Comparison of ENCODE assay signal across 18 cellular contexts in the genomic region with DNA sequence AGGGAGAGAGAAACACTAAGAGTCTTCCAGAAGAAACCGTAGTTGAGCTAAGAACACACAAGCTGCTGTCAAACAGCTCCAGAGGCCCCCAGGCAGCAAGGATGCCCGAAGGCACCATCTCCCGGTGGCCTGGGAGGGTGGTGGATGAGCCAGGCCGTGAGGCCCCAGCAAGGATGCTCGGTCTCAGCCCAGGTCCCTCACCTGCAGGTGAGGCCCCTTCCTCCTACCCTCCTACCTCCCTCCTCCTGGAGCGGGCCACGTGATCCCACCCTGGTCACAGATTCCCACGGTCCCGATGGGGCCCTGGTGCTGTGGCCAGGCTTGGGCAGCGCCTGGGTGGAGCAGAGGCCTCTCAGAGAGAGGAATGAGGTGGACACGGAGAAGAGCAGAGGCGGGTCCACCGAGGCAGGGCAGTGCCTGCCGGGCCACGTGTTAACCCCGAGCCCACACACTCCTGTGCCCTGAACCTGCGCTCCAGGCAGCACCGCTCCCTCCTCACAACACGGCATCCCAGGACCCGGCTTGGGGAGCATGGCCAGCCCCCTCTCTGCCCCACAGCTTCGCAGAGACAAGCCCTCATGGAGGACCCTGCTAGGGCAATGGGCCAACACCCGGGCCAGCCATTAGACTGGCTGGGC.
DNase-seq lines count a peak whose midpoint lies in the region; ATAC-seq and TF ChIP-seq lines count a peak whose summit lies in the region.
"Had no signal": no experiment of that assay in that cellular context is flagged by ENCODE, and none has a peak within 500 bp of the region (broad histone marks: within the 10 kb centered on the region; RNA-seq: fewer than 3 reads in every experiment).

No MANE protein-coding gene starts in this region.

- H3K9me3 ChIP-seq in neuronal stem cell (replicated peaks in 1 of 2; ENCODE audit: control insufficient read depth in 2 of 2, insufficient read depth in 1 of 2, low read depth in 1 of 2, low read length in 2 of 2), result no peaks in the 10 kb centered on the region
- H3K9me3 ChIP-seq: HAP-1 had no signal

- no CpG with 5 or more reads among the region's 22 CpGs for WGBS in neuronal stem cell (ENCODE audit: extremely low coverage in 2 of 2, insufficient read length in 2 of 2, insufficient replicate concordance in 1 of 2), 2 donors

- H3K36me3 ChIP-seq in neuronal stem cell (replicated peaks in 1 of 2; ENCODE audit: control insufficient read depth in 2 of 2, insufficient read depth in 2 of 2, low read length in 2 of 2), result peaks cover 0 to 48% of the 10 kb centered on the region in 2 donors

- no peak overlapping the region for H4K91ac ChIP-seq in neuronal stem cell (ENCODE audit: low read depth, low read length, poor library complexity)

- DNase-seq in Right ventricle myocardium inferior (ENCODE audit: missing footprints) (peak; percentile 48), left ventricle myocardium superior (no peak), glutamatergic neuron (no peak), neuronal stem cell (ENCODE audit: low spot score) (no peak), nephron progenitor cell (no peak), G401 (ENCODE audit: low spot score) (no peak), HCEC 1CT (no peak)
- DNase-seq: CD8-positive, alpha-beta T cell; COR-L47; DMS153; DMS79 treated with DMSO at 0.1 percent for 48 hours; EL; GDM1; GOT3; HFFc6 had no signal

- peak overlapping the region; percentile 58 for H3K18ac ChIP-seq in neuronal stem cell (ENCODE audit: low read length)

- no peak overlapping the region for H2AFZ ChIP-seq in neuronal stem cell (ENCODE audit: low read length)

- H3K14ac ChIP-seq in neuronal stem cell (ENCODE audit: low read length), result no peak overlapping the region

- H2BK120ac ChIP-seq in neuronal stem cell (ENCODE audit: low read depth, low read length), result no peak overlapping the region

- H3K79me1 ChIP-seq in neuronal stem cell (ENCODE audit: low read depth, low read length), result peaks cover 8% of the 10 kb centered on the region

- ATAC-seq in Right ventricle myocardium inferior (no peak), left ventricle myocardium superior (no peak)
- ATAC-seq: CD8-positive, alpha-beta T cell had no signal

- in situ Hi-C loops in G401 (cut with HindIII; ENCODE audit: low sequenced_read_pairs), result no loop called here

- H3K27me3 Mint-ChIP-seq in glutamatergic neuron (ENCODE audit: unreplicated experiment), result peaks cover 34% of the 10 kb centered on the region
- no peaks in the 10 kb centered on the region for H3K27me3 Mint-ChIP-seq in nephron progenitor cell (ENCODE audit: low read depth, poor library complexity)

- H3K4me3 Mint-ChIP-seq in glutamatergic neuron (ENCODE audit: unreplicated experiment), result no peak overlapping the region
- H3K4me3 Mint-ChIP-seq in nephron progenitor cell, result no peak overlapping the region
- H3K4me3 Mint-ChIP-seq: CD14-positive monocyte; CD8-positive, alpha-beta T cell; HFFc6 had no signal

- peaks cover 39% of the 10 kb centered on the region for H3K9me3 Mint-ChIP-seq in glutamatergic neuron (ENCODE audit: unreplicated experiment)
- H3K9me3 Mint-ChIP-seq in nephron progenitor cell, result no peaks in the 10 kb centered on the region
- H3K9me3 Mint-ChIP-seq: CD8-positive, alpha-beta T cell; HFFc6 had no signal

- peak overlapping the region; percentile 56 for H4K8ac ChIP-seq in neuronal stem cell (ENCODE audit: low read depth, low read length)

- TF ChIP-seq CTCF in glutamatergic neuron (IDR thresholded peaks at IDR 0.05; ENCODE audit: partially characterized antibody, unreplicated experiment) (no peak), nephron progenitor cell (IDR thresholded peaks at IDR 0.05) (no peak)

- no peak overlapping the region for H3K4ac ChIP-seq in neuronal stem cell (ENCODE audit: low read length)

- peaks cover 0 to 21% of the 10 kb centered on the region in 2 donors for H3K4me1 ChIP-seq in neuronal stem cell (ENCODE audit: control insufficient read depth in 2 of 2, insufficient read depth in 1 of 2, low read depth in 1 of 2, low read length in 2 of 2)

- H3K4me2 ChIP-seq in neuronal stem cell (ENCODE audit: insufficient read depth, low read length, poor library complexity, severe bottlenecking), result no peak overlapping the region

- H2AK5ac ChIP-seq in neuronal stem cell (ENCODE audit: low read depth, low read length), result peak overlapping the region; percentile 95

- H3K27ac Mint-ChIP-seq in glutamatergic neuron (ENCODE audit: unreplicated experiment) (peak overlapping the region; percentile 38), nephron progenitor cell (no peak overlapping the region)
- H3K27ac Mint-ChIP-seq: CD8-positive, alpha-beta T cell; HFFc6 had no signal

- no peak overlapping the region for H2BK12ac ChIP-seq in neuronal stem cell (ENCODE audit: low read length)

- peaks cover 0 to 2% (median 0%) of the 10 kb centered on the region in 3 experiments for H3K27me3 ChIP-seq in neuronal stem cell (ENCODE audit: control insufficient read depth in 3 of 3, insufficient read depth in 3 of 3, low read depth in 1 of 3, low read length in 3 of 3)

- H3K4me1 Mint-ChIP-seq in glutamatergic neuron (ENCODE audit: low read depth, unreplicated experiment), result peaks cover 53% of the 10 kb centered on the region
- H3K4me1 Mint-ChIP-seq in nephron progenitor cell, result peaks cover 43% of the 10 kb centered on the region

- intact Hi-C loops in Right ventricle myocardium inferior (cut with DNase I), result no loop called here
- intact Hi-C loops in left ventricle myocardium superior (cut with micrococcal nuclease), result no loop called here

- peak overlapping the region; percentile 84 for H2BK5ac ChIP-seq in neuronal stem cell (ENCODE audit: low read length)

- H3K23ac ChIP-seq in neuronal stem cell (ENCODE audit: low read depth, low read length, poor library complexity), result peak overlapping the region; percentile 86

- H3K4me3 ChIP-seq in neuronal stem cell (ENCODE audit: low read length in 2 of 2), result no peak overlapping the region
- H3K4me3 ChIP-seq: HAP-1 had no signal

- no peak overlapping the region for H3K27ac ChIP-seq in neuronal stem cell (replicated peaks; ENCODE audit: low read length)
- H3K27ac ChIP-seq: 22Rv1 had no signal

- H3K36me3 Mint-ChIP-seq in glutamatergic neuron (ENCODE audit: unreplicated experiment) (no peaks in the 10 kb centered on the region), nephron progenitor cell (ENCODE audit: low read depth) (peaks cover 7% of the 10 kb centered on the region)
- H3K36me3 Mint-ChIP-seq: CD8-positive, alpha-beta T cell had no signal

- peak overlapping the region; percentile 16 for H3K9ac ChIP-seq in neuronal stem cell (ENCODE audit: low read depth, low read length, poor library complexity)

- H2BK15ac ChIP-seq in neuronal stem cell (ENCODE audit: low read length), result no peak overlapping the region
